ENCODE assay signal across 10 cellular contexts in genomic region chr22:27718186-27719032, GRCh38.
DNase-seq lines count a peak whose midpoint lies in the region; ATAC-seq and TF ChIP-seq lines count a peak whose summit lies in the region.
"Had no signal": no experiment of that assay in that cellular context is flagged by ENCODE, and none has a peak within 500 bp of the region (broad histone marks: within the 10 kb centered on the region; RNA-seq: fewer than 3 reads in every experiment).

No MANE protein-coding gene starts in this region.

- H3K27ac ChIP-seq in lung (ENCODE audit: low read depth in 1 of 2, low read length in 1 of 2) = peak overlapping the region; percentile 52 to 86

- H3K9me3 ChIP-seq in lung (ENCODE audit: control insufficient read depth in 2 of 2, insufficient read depth in 1 of 2, low read length in 1 of 2) = peaks cover 0 to 6% of the 10 kb centered on the region in 2 donors

- peak; percentile 76 for DNase-seq in 8988T
- DNase-seq in dedifferentiated amniotic fluid mesenchymal stem cell (ENCODE audit: extremely low spot score) = peak; percentile 95
- DNase-seq in lung (ENCODE audit: low spot score) = peak; percentile 42
- DNase-seq in C1 segment of cervical spinal cord (lab: John Stamatoyannopoulos, UW) = no peak
- no peak for DNase-seq in SKM-1 (lab: John Stamatoyannopoulos, UW; ENCODE audit: unreplicated experiment)
- DNase-seq in NCI-H82 treated with DMSO at 0.1 percent for 48 hours (lab: John Stamatoyannopoulos, UW; ENCODE audit: unreplicated experiment) = no peak
- DNase-seq in activated naive CD8-positive, alpha-beta T cell treated with anti-CD3 and anti-CD28 coated beads for 36 hours = no peak
- DNase-seq: DND-41 had no signal

- peaks cover 15% of the 10 kb centered on the region for H3K27me3 Mint-ChIP-seq in activated naive CD8-positive, alpha-beta T cell treated with anti-CD3 and anti-CD28 coated beads for 36 hours

- H3K36me3 Mint-ChIP-seq in activated naive CD8-positive, alpha-beta T cell treated with anti-CD3 and anti-CD28 coated beads for 36 hours = no peaks in the 10 kb centered on the region
- H3K36me3 Mint-ChIP-seq: T-cell had no signal

- H3K36me3 ChIP-seq in lung (ENCODE audit: control insufficient read depth in 2 of 2, insufficient read depth in 2 of 2, low read length in 2 of 2) = no peaks in the 10 kb centered on the region

- no peaks in the 10 kb centered on the region for H3K4me1 Mint-ChIP-seq in activated naive CD8-positive, alpha-beta T cell treated with anti-CD3 and anti-CD28 coated beads for 36 hours
- H3K4me1 Mint-ChIP-seq: T-cell had no signal

- no peak for TF ChIP-seq CTCF in lung (IDR thresholded peaks at IDR 0.05; ENCODE audit: control extremely low read depth, extremely low read depth)

- H3K4me3 ChIP-seq in lung = no peak overlapping the region

- H3K4me3 Mint-ChIP-seq in activated naive CD8-positive, alpha-beta T cell treated with anti-CD3 and anti-CD28 coated beads for 36 hours = no peak overlapping the region
- H3K4me3 Mint-ChIP-seq: T-cell had no signal

- H3K27me3 ChIP-seq in lung (ENCODE audit: control insufficient read depth, insufficient read depth) = no peaks in the 10 kb centered on the region

- TF ChIP-seq RAD21 in Ishikawa (IDR thresholded peaks at IDR 0.05; ENCODE audit: low read depth) = no peak

- peak; percentile 33; the same call in 1 of the 2 replicates for TF ChIP-seq EP300 in Ishikawa (IDR thresholded peaks at IDR 0.05; ENCODE audit: borderline replicate concordance)

- H3K27ac Mint-ChIP-seq in activated naive CD8-positive, alpha-beta T cell treated with anti-CD3 and anti-CD28 coated beads for 36 hours = no peak overlapping the region
- H3K27ac Mint-ChIP-seq: T-cell had no signal

- no peaks in the 10 kb centered on the region for H3K9me3 Mint-ChIP-seq in activated naive CD8-positive, alpha-beta T cell treated with anti-CD3 and anti-CD28 coated beads for 36 hours

- peak; percentile 66 for ATAC-seq in lung (ENCODE audit: insufficient read depth, low FRiP score)
- ATAC-seq: T-cell had no signal

- peaks cover 8 to 12% of the 10 kb centered on the region in 2 donors for H3K4me1 ChIP-seq in lung (ENCODE audit: control insufficient read depth in 2 of 2, insufficient read depth in 2 of 2, low read length in 2 of 2)

- WGBS in lung, 2 donors = 29 to 49% methylated on average over 10 of the region's 10 CpGs

TF ChIP-seq in Ishikawa, 13 proteins besides CTCF, POLR2A, EP300 and RAD21:
- no peak for TF ChIP-seq CEBPB (IDR thresholded peaks at IDR 0.05)
- no peak for TF ChIP-seq TCF12 (IDR thresholded peaks at IDR 0.05; ENCODE audit: low read depth)
- peak; percentile 44; the same call in 1 of the 2 replicates for TF ChIP-seq MAX (IDR thresholded peaks at IDR 0.05)
- peak; percentile 68 for TF ChIP-seq CREB1 (IDR thresholded peaks at IDR 0.05; ENCODE audit: low read depth)
- no peak; the same call in 1 of the 2 replicates for TF ChIP-seq TEAD4 (IDR thresholded peaks at IDR 0.05)
- no peak for TF ChIP-seq TAF1 (IDR thresholded peaks at IDR 0.05; ENCODE audit: low read depth)
- no peak for TF ChIP-seq EGR1 (IDR thresholded peaks at IDR 0.05)
- TF ChIP-seq NFIC (IDR thresholded peaks at IDR 0.05) = peak; percentile 36

Comparison
In these comparisons a context has a peak if more than half of its experiments do, and no peak if none do; other contexts are left out.
1. DNase-seq: peak in 8988T (single experiment), dedifferentiated amniotic fluid mesenchymal stem cell (single experiment) and lung (single experiment); none in C1 segment of cervical spinal cord (0 of 14), SKM-1 (single experiment), NCI-H82 treated with DMSO at 0.1 percent for 48 hours (single experiment) and activated naive CD8-positive, alpha-beta T cell treated with anti-CD3 and anti-CD28 coated beads for 36 hours (single experiment).